ENCODE assay signal across 8 cellular contexts in genomic region chr12:6563448-6564050, GRCh38. TPM values are rescaled to one million over a fixed set of nuclear protein-coding genes. Genes with fewer than 3 reads are reported as not detected.
DNase-seq lines count a peak whose midpoint lies in the region; ATAC-seq and TF ChIP-seq lines count a peak whose summit lies in the region.

No MANE protein-coding gene starts in this region.

- TF ChIP-seq CTCF in GM13977 (IDR thresholded peaks at IDR 0.05; ENCODE audit: extremely low read depth, insufficient read depth, missing control alignments) (peak; percentile 79), Peyer's patch (IDR thresholded peaks at IDR 0.05) (peak; percentile 8 to 78 (median 58)), gastroesophageal sphincter (IDR thresholded peaks at IDR 0.05) (peak; percentile 49 to 72 (median 53)), gastrocnemius medialis (IDR thresholded peaks at IDR 0.05 in 4 of 5, conservative IDR thresholded peaks at IDR 0.05 in 1 of 5) (peak; percentile 31 to 73 (median 59))

- TF ChIP-seq POLR2A in Peyer's patch (IDR thresholded peaks at IDR 0.05), result no peak
- TF ChIP-seq POLR2A in gastroesophageal sphincter (IDR thresholded peaks at IDR 0.05), result no peak
- no peak for TF ChIP-seq POLR2A in gastrocnemius medialis (IDR thresholded peaks at IDR 0.05)

- peak; percentile 67 for DNase-seq in ACHN
- DNase-seq in GM13977 (ENCODE audit: low spot score), result peak; percentile 69
- peak; percentile 62 to 84 (median 73) for DNase-seq in Peyer's patch
- DNase-seq in activated T-helper 1 cell treated with anti-CD3 and anti-CD28 coated beads, Interleukin-12 subunit alpha, Interleukin-12 subunit beta, Interleukin-2, Interleukin-4 antibody, amounts not matched to agents 30 ng/mL and 10 ng/mL and 1 ng/mL, durations not matched to agents 14 hours and 24 hours and 36 hours (ENCODE audit: low spot score), result peak; percentile 47
- DNase-seq in gastrocnemius medialis, result no peak
- DNase-seq in amniotic stem cell (lab: John Stamatoyannopoulos, UW), result no peak

- peaks cover 69% of the 10 kb centered on the region for H3K36me3 Mint-ChIP-seq in activated T-helper 1 cell treated with anti-CD3 and anti-CD28 coated beads, Interleukin-12 subunit alpha, Interleukin-12 subunit beta, Interleukin-2, Interleukin-4 antibody, amounts not matched to agents 30 ng/mL and 10 ng/mL and 1 ng/mL, durations not matched to agents 14 hours and 24 hours and 36 hours (ENCODE audit: low read depth)

- H3K4me3 Mint-ChIP-seq in activated T-helper 1 cell treated with anti-CD3 and anti-CD28 coated beads, Interleukin-12 subunit alpha, Interleukin-12 subunit beta, Interleukin-2, Interleukin-4 antibody, amounts not matched to agents 30 ng/mL and 10 ng/mL and 1 ng/mL, durations not matched to agents 14 hours and 24 hours and 36 hours, result no peak overlapping the region

- no peak for TF ChIP-seq EP300 in gastroesophageal sphincter (IDR thresholded peaks at IDR 0.05)

- H3K27me3 Mint-ChIP-seq in activated T-helper 1 cell treated with anti-CD3 and anti-CD28 coated beads, Interleukin-12 subunit alpha, Interleukin-12 subunit beta, Interleukin-2, Interleukin-4 antibody, amounts not matched to agents 30 ng/mL and 10 ng/mL and 1 ng/mL, durations not matched to agents 14 hours and 24 hours and 36 hours (ENCODE audit: insufficient read depth), result no peaks in the 10 kb centered on the region

- H3K36me3 ChIP-seq in Peyer's patch, result peaks cover 0 to 66% (median 0%) of the 10 kb centered on the region in 3 donors
- peaks cover 0 to 82% of the 10 kb centered on the region in 2 donors for H3K36me3 ChIP-seq in gastroesophageal sphincter
- H3K36me3 ChIP-seq in gastrocnemius medialis, result peaks cover 0 to 81% of the 10 kb centered on the region in 2 donors

- H3K27me3 ChIP-seq in Peyer's patch (no peaks in the 10 kb centered on the region), gastroesophageal sphincter (no peaks in the 10 kb centered on the region), gastrocnemius medialis (no peaks in the 10 kb centered on the region)

- H3K4me3 ChIP-seq in Peyer's patch, result no peak overlapping the region
- H3K4me3 ChIP-seq in gastroesophageal sphincter, result no peak overlapping the region
- H3K4me3 ChIP-seq in gastrocnemius medialis, result no peak overlapping the region

- H3K4me1 ChIP-seq in Peyer's patch, result peaks cover 0 to 9% (median 6%) of the 10 kb centered on the region in 4 donors
- peaks cover 0 to 25% (median 0%) of the 10 kb centered on the region in 3 donors for H3K4me1 ChIP-seq in gastroesophageal sphincter
- H3K4me1 ChIP-seq in gastrocnemius medialis, result peaks cover 10 to 12% of the 10 kb centered on the region in 2 donors

- WGBS in gastroesophageal sphincter (ENCODE audit: low coverage in 1 of 2), 2 donors, result 59 to 78% methylated on average over 3 to 7 of the region's 8 CpGs

- H3K4me1 Mint-ChIP-seq in activated T-helper 1 cell treated with anti-CD3 and anti-CD28 coated beads, Interleukin-12 subunit alpha, Interleukin-12 subunit beta, Interleukin-2, Interleukin-4 antibody, amounts not matched to agents 30 ng/mL and 10 ng/mL and 1 ng/mL, durations not matched to agents 14 hours and 24 hours and 36 hours (ENCODE audit: low read depth), result peaks cover 28% of the 10 kb centered on the region

- H3K27ac ChIP-seq in Peyer's patch, result no peak overlapping the region
- H3K27ac ChIP-seq in gastroesophageal sphincter, result no peak overlapping the region
- no peak overlapping the region for H3K27ac ChIP-seq in gastrocnemius medialis

- in situ Hi-C loops in ACHN (cut with HindIII; ENCODE audit: low pct_ligation_motif_present, low pct_unique_long_range_greater_than_20kb, low sequenced_read_pairs) (no loop called here), GM13977 (cut with MboI; ENCODE audit: low pct_unique_long_range_greater_than_20kb, low sequenced_read_pairs, unreplicated experiment) (no loop called here), gastrocnemius medialis (cut with MboI; ENCODE audit: low sequenced_read_pairs in 4 of 4) (no loop called here)

- H3K27ac Mint-ChIP-seq in activated T-helper 1 cell treated with anti-CD3 and anti-CD28 coated beads, Interleukin-12 subunit alpha, Interleukin-12 subunit beta, Interleukin-2, Interleukin-4 antibody, amounts not matched to agents 30 ng/mL and 10 ng/mL and 1 ng/mL, durations not matched to agents 14 hours and 24 hours and 36 hours, result peak overlapping the region; percentile 24

- H3K9me3 Mint-ChIP-seq in activated T-helper 1 cell treated with anti-CD3 and anti-CD28 coated beads, Interleukin-12 subunit alpha, Interleukin-12 subunit beta, Interleukin-2, Interleukin-4 antibody, amounts not matched to agents 30 ng/mL and 10 ng/mL and 1 ng/mL, durations not matched to agents 14 hours and 24 hours and 36 hours, result no peaks in the 10 kb centered on the region

- intact Hi-C loops in activated T-helper 1 cell treated with anti-CD3 and anti-CD28 coated beads, Interleukin-12 subunit alpha, Interleukin-12 subunit beta, Interleukin-2, Interleukin-4 antibody, amounts not matched to agents 30 ng/mL and 10 ng/mL and 1 ng/mL, durations not matched to agents 14 hours and 24 hours and 36 hours (cut with micrococcal nuclease), result no loop called here
- intact Hi-C loops in gastrocnemius medialis (cut with DNase I; ENCODE audit: low total_unique reads), result no loop called here

- H3K9me3 ChIP-seq in Peyer's patch (no peaks in the 10 kb centered on the region), gastroesophageal sphincter (no peaks in the 10 kb centered on the region), gastrocnemius medialis (no peaks in the 10 kb centered on the region)

- ATAC-seq in gastroesophageal sphincter, result no peak
- ATAC-seq in gastrocnemius medialis, result peak in 1 of 2 donors; percentile 26
- ATAC-seq in GM21367 (IDR thresholded peaks at IDR 0.05; ENCODE audit: unreplicated experiment), result no peak

RNA-seq across cellular contexts. Expression of gene NOP2, which starts 4.5 kb away (rescaled TPM):
- total RNA-seq in Peyer's patch, result 100 to 1,000 TPM in 1 of 4 donors, 10 to 100 TPM in 3; 21.4 to 135 (median 43.6) TPM
- total RNA-seq in activated T-helper 1 cell treated with anti-CD3 and anti-CD28 coated beads, Interleukin-12 subunit alpha, Interleukin-12 subunit beta, Interleukin-2, Interleukin-4 antibody, amounts not matched to agents 30 ng/mL and 10 ng/mL and 1 ng/mL, durations not matched to agents 14 hours and 24 hours and 36 hours, result 194 and 196 TPM in 2 replicates
- 10 to 100 TPM; 22.5 to 49.8 (median 26.8) TPM for total RNA-seq in gastroesophageal sphincter
- 10 to 100 TPM; 25.7 to 63.3 (median 45.3) TPM for total RNA-seq in gastrocnemius medialis

RNA-seq across cellular contexts. Expression of gene IFFO1, which starts 7.7 kb away (rescaled TPM):
- total RNA-seq in Peyer's patch (10 to 100 TPM in 2 of 4 donors, 1 to 10 TPM in 2; 7.8 to 50.3 (median 9.5) TPM), gastroesophageal sphincter (10 to 100 TPM; 16.9 to 27.4 (median 22.1) TPM), gastrocnemius medialis (10 to 100 TPM in 1 of 4 donors, 1 to 10 TPM in 3; 6.8 to 10.5 (median 8.3) TPM)
- 19.5 and 19.9 TPM in 2 replicates for total RNA-seq in activated T-helper 1 cell treated with anti-CD3 and anti-CD28 coated beads, Interleukin-12 subunit alpha, Interleukin-12 subunit beta, Interleukin-2, Interleukin-4 antibody, amounts not matched to agents 30 ng/mL and 10 ng/mL and 1 ng/mL, durations not matched to agents 14 hours and 24 hours and 36 hours

RNA-seq across cellular contexts. Expression of gene GAPDH, which starts 29.2 kb away (rescaled TPM):
- total RNA-seq in Peyer's patch, result 1,000 to 10,000 TPM; 1,939 to 3,624 (median 2,830) TPM
- total RNA-seq in activated T-helper 1 cell treated with anti-CD3 and anti-CD28 coated beads, Interleukin-12 subunit alpha, Interleukin-12 subunit beta, Interleukin-2, Interleukin-4 antibody, amounts not matched to agents 30 ng/mL and 10 ng/mL and 1 ng/mL, durations not matched to agents 14 hours and 24 hours and 36 hours, result 4,315 and 4,318 TPM in 2 replicates
- 1,000 to 10,000 TPM; 1,868 to 3,239 (median 2,463) TPM for total RNA-seq in gastroesophageal sphincter
- total RNA-seq in gastrocnemius medialis, result over 10,000 TPM; 11,241 to 15,891 (median 13,472) TPM

RNA-seq across cellular contexts. Expression of gene CHD4, which starts 43.6 kb away (rescaled TPM):
- total RNA-seq in Peyer's patch (100 to 1,000 TPM; 129 to 209 (median 167) TPM), gastroesophageal sphincter (100 to 1,000 TPM; 133 to 266 (median 219) TPM), gastrocnemius medialis (100 to 1,000 TPM; 128 to 173 (median 148) TPM)
- total RNA-seq in activated T-helper 1 cell treated with anti-CD3 and anti-CD28 coated beads, Interleukin-12 subunit alpha, Interleukin-12 subunit beta, Interleukin-2, Interleukin-4 antibody, amounts not matched to agents 30 ng/mL and 10 ng/mL and 1 ng/mL, durations not matched to agents 14 hours and 24 hours and 36 hours, result 348 and 368 TPM in 2 replicates

Comparison
In these comparisons a context has a peak if more than half of its experiments do, and no peak if none do; other contexts are left out.
1. DNase-seq: peak in ACHN (single experiment), GM13977 (single experiment), Peyer's patch (3 of 3) and activated T-helper 1 cell treated with anti-CD3 and anti-CD28 coated beads, Interleukin-12 subunit alpha, Interleukin-12 subunit beta, Interleukin-2, Interleukin-4 antibody, amounts not matched to agents 30 ng/mL and 10 ng/mL and 1 ng/mL, durations not matched to agents 14 hours and 24 hours and 36 hours (single experiment); none in gastrocnemius medialis (0 of 2) and amniotic stem cell (single experiment).
2. Peak in every context shown above with its lines, with median percentiles within 50 percentile points of each other: CTCF ChIP-seq.